8 cellular contexts compared by ENCODE assay signal in the genomic region with DNA sequence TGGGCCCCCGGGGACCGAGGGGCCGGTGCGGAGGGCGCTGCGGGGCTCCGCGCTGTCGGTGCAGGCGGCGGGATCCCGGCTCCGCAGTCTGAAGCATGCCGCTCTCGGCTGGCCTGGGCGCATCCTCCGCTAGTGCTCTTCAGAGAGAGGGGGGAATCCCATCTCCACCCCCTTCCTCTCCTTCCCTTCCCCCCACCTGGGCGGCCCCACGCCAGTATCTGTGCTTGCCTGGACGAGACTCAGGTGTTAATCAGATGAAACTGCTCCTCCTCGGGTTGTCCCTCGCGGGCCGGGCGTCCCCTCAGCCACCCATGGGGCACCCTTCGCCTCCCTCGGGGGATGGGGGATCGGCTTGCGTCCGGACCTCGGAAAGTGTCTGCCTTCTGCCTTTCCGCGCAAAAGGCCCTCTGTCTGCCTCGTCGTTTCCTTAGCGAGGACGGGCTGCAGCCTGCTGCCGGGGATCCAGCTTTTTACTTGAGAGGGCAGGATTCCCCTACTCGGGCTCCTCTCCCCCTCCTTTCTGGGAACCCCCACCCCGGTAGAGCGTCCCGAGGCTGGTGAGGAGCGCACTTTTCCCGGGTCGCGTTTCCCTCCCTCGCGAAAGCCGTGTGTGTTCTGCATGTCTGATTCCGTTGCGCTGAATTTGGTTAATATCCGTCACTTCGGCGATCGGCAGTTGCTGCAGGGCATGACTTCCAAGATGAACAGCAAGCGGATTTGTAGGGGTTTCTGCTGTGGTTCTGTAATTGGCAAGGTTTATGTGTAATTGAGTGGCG. TPM values are rescaled to one million over a fixed set of nuclear protein-coding genes. Genes with fewer than 3 reads are reported as not detected.
DNase-seq lines count a peak whose midpoint lies in the region; ATAC-seq and TF ChIP-seq lines count a peak whose summit lies in the region.

No MANE protein-coding gene starts in this region.

- H3K27ac Mint-ChIP-seq in activated naive CD4-positive, alpha-beta T cell treated with anti-CD3 and anti-CD28 coated beads, Interleukin-2, amount 50 U/mL, for 72 hours = peak overlapping the region; percentile 84 to 91
- H3K27ac Mint-ChIP-seq in glutamatergic neuron (ENCODE audit: unreplicated experiment) = peak overlapping the region; percentile 43

- H3K9me3 Mint-ChIP-seq in activated naive CD4-positive, alpha-beta T cell treated with anti-CD3 and anti-CD28 coated beads, Interleukin-2, amount 50 U/mL, for 72 hours = no peaks in the 10 kb centered on the region
- peaks cover 10% of the 10 kb centered on the region for H3K9me3 Mint-ChIP-seq in glutamatergic neuron (ENCODE audit: unreplicated experiment)

- H3K36me3 Mint-ChIP-seq in activated naive CD4-positive, alpha-beta T cell treated with anti-CD3 and anti-CD28 coated beads, Interleukin-2, amount 50 U/mL, for 72 hours = peaks cover 0 to 5% of the 10 kb centered on the region in 2 donors
- H3K36me3 Mint-ChIP-seq in glutamatergic neuron (ENCODE audit: unreplicated experiment) = no peaks in the 10 kb centered on the region

- CTCF ChIA-PET in RWPE1 (lab: Yijun Ruan, JAX) = interaction anchor here (0.5 to 0.6 kb wide), 3 partner anchors 32 to 848 kb away, joined by 3 to 4 read pairs (median 3); no protein-coding TSS in a partner anchor

- H3K27ac ChIP-seq in RWPE1 = peak overlapping the region; percentile 97

- peak overlapping the region; percentile 97 for H3K4me3 Mint-ChIP-seq in glutamatergic neuron (ENCODE audit: unreplicated experiment)

- no peak for TF ChIP-seq CTCF in RWPE1 (conservative IDR thresholded peaks at IDR 0.05; ENCODE audit: low read depth)
- TF ChIP-seq CTCF in glutamatergic neuron (IDR thresholded peaks at IDR 0.05; ENCODE audit: partially characterized antibody, unreplicated experiment) = no peak
- no peak for TF ChIP-seq CTCF in omental fat pad (IDR thresholded peaks at IDR 0.05)

- peaks cover 2% of the 10 kb centered on the region for H3K27me3 Mint-ChIP-seq in glutamatergic neuron (ENCODE audit: unreplicated experiment)

- ATAC-seq in HG02885 (IDR thresholded peaks at IDR 0.05; ENCODE audit: poor library complexity, unreplicated experiment) (peak; percentile 30), omental fat pad (ENCODE audit: low FRiP score) (peak; percentile 20)
- peak; percentile 10 to 52 for ATAC-seq in activated naive CD4-positive, alpha-beta T cell treated with anti-CD3 and anti-CD28 coated beads, Interleukin-2, amount 50 U/mL, for 72 hours

- POLR2A ChIA-PET in RWPE1 (lab: Yijun Ruan, JAX; ENCODE audit: low non-redundant PET) = no interaction called here

- H3K4me1 Mint-ChIP-seq in glutamatergic neuron (ENCODE audit: low read depth, unreplicated experiment) = peaks cover 2% of the 10 kb centered on the region

- DNase-seq in DMS53 (lab: John Stamatoyannopoulos, UW) = peak; percentile 69
- no peak for DNase-seq in DMS53 treated with DMSO at 0.1 percent for 48 hours (lab: John Stamatoyannopoulos, UW; ENCODE audit: unreplicated experiment)
- peak; percentile 37 for DNase-seq in RWPE1 (ENCODE audit: low spot score)
- DNase-seq in activated naive CD4-positive, alpha-beta T cell treated with anti-CD3 and anti-CD28 coated beads, Interleukin-2, amount 50 U/mL, for 72 hours (ENCODE audit: low spot score in 2 of 2) = peak; percentile 49 to 76
- peak; percentile 61 for DNase-seq in glutamatergic neuron
- peak; percentile 23 for DNase-seq in omental fat pad (ENCODE audit: low spot score)
- DNase-seq in ureter (ENCODE audit: low spot score) = peak; percentile 52

RNA-seq across cellular contexts. Expression of a gene that starts 1.1 kb away (rescaled TPM):
- 10 to 100 TPM; 14.0 to 35.8 TPM for total RNA-seq in activated naive CD4-positive, alpha-beta T cell treated with anti-CD3 and anti-CD28 coated beads, Interleukin-2, amount 50 U/mL, for 72 hours
- total RNA-seq in glutamatergic neuron (ENCODE audit: unreplicated experiment) (29.8 TPM), omental fat pad (10 to 100 TPM in 3 of 4 donors, 1 to 10 TPM in 1; 8.0 to 27.6 (median 18.7) TPM), ureter (47.5 TPM)

RNA-seq across cellular contexts. Expression of a gene that starts 22.9 kb away (rescaled TPM):
- not detected for total RNA-seq in activated naive CD4-positive, alpha-beta T cell treated with anti-CD3 and anti-CD28 coated beads, Interleukin-2, amount 50 U/mL, for 72 hours
- total RNA-seq in glutamatergic neuron (ENCODE audit: unreplicated experiment) (not detected), omental fat pad (not detected), ureter (not detected)
